35 cellular contexts compared by ENCODE assay signal in genomic region chr3:57402675-57403074, GRCh38.
"Had no signal": no experiment of that assay in that cellular context is flagged by ENCODE, and none has a peak within 500 bp of the region (broad histone marks: within the 10 kb centered on the region; RNA-seq: fewer than 3 reads in every experiment).

No MANE protein-coding gene starts in this region.

- H3K4me3 ChIP-seq: adrenal gland, body of pancreas, colonic mucosa, esophagus squamous epithelium, gastroesophageal sphincter, heart right ventricle had no signal

- DNase-seq: activated B cell treated with CpG ODN at 0.5 μM for 24 hours; activated CD4-positive, alpha-beta memory T cell treated with anti-CD3 and anti-CD28 coated beads for 36 hours; activated CD4-positive, alpha-beta T cell treated with anti-CD3 and anti-CD28 coated beads for 48 hours; activated CD8-positive, alpha-beta memory T cell treated with anti-CD3 and anti-CD28 coated beads, Interleukin-2, amount 10 ng/mL, durations not matched to agents 7 days and 5 days; activated CD8-positive, alpha-beta memory T cell treated with anti-CD3 and anti-CD28 coated beads, Interleukin-2, amount 50 U/mL, for 4 hours; activated CD8-positive, alpha-beta T cell treated with anti-CD3 and anti-CD28 coated beads, Interleukin-2, amount 10 ng/mL, durations not matched to agents 7 days and 5 days; activated effector memory CD4-positive, alpha-beta T cell treated with anti-CD3 and anti-CD28 coated beads, Interleukin-2, amount 50 U/mL, for 16 hours; activated naive CD4-positive, alpha-beta T cell treated with anti-CD3 and anti-CD28 coated beads for 36 hours; activated naive CD8-positive, alpha-beta T cell treated with anti-CD3 and anti-CD28 coated beads for 36 hours; activated naive CD8-positive, alpha-beta T cell treated with anti-CD3 and anti-CD28 coated beads, Interleukin-2, amount 50 U/mL, for 24 hours; activated T-cell treated with anti-CD3 and anti-CD28 coated beads, Interleukin-2, amount 50 U/mL, for 1 hour; activated T-cell treated with anti-CD3 and anti-CD28 coated beads, Interleukin-2, amount 50 U/mL, for 48 hours; adrenal gland; amygdala; aorta; body of pancreas; caudate nucleus; cerebellar nuclear complex; colonic mucosa; effector CD8-positive, alpha-beta T cell; esophagus squamous epithelium; foreskin melanocyte; heart right ventricle; T-helper 17 cell; T1000; WERI-Rb-1 had no signal

- H3K36me3 Mint-ChIP-seq: activated CD4-positive, alpha-beta memory T cell treated with anti-CD3 and anti-CD28 coated beads for 36 hours; activated naive CD8-positive, alpha-beta T cell treated with anti-CD3 and anti-CD28 coated beads for 36 hours had no signal

- H3K9me3 ChIP-seq: adrenal gland, body of pancreas, colonic mucosa, esophagus squamous epithelium, gastroesophageal sphincter had no signal

- FAIRE-seq: endometrium, endothelial cell of umbilical vein had no signal

- H3K4me1 ChIP-seq: adrenal gland, body of pancreas, colonic mucosa had no signal

- H3K4me3 Mint-ChIP-seq: activated B cell treated with CpG ODN at 0.5 μM for 24 hours; activated CD4-positive, alpha-beta memory T cell treated with anti-CD3 and anti-CD28 coated beads for 36 hours; activated CD8-positive, alpha-beta memory T cell treated with anti-CD3 and anti-CD28 coated beads, Interleukin-2, amount 10 ng/mL, durations not matched to agents 7 days and 5 days; activated CD8-positive, alpha-beta T cell treated with anti-CD3 and anti-CD28 coated beads, Interleukin-2, amount 10 ng/mL, durations not matched to agents 7 days and 5 days; activated naive CD4-positive, alpha-beta T cell treated with anti-CD3 and anti-CD28 coated beads for 36 hours; activated naive CD4-positive, alpha-beta T cell treated with anti-CD3 and anti-CD28 coated beads, Interleukin-2, amount 50 U/mL, for 24 hours; activated naive CD8-positive, alpha-beta T cell treated with anti-CD3 and anti-CD28 coated beads for 36 hours; activated naive CD8-positive, alpha-beta T cell treated with anti-CD3 and anti-CD28 coated beads, Interleukin-2, amount 50 U/mL, for 24 hours; activated T-helper 1 cell treated with anti-CD3 and anti-CD28 coated beads, Interleukin-12 subunit alpha, Interleukin-12 subunit beta, Interleukin-2, Interleukin-4 antibody, amounts not matched to agents 30 ng/mL and 10 ng/mL and 1 ng/mL, durations not matched to agents 14 hours and 24 hours and 36 hours; T-helper 17 cell; T-helper 2 cell treated with Interferon-gamma antibody and Interleukin-4, amounts not matched to agents 5 μg/mL and 100 μg/mL, for 36 hours had no signal

- H3K36me3 ChIP-seq: adrenal gland, colonic mucosa, esophagus squamous epithelium, gastroesophageal sphincter, heart right ventricle, WERI-Rb-1 had no signal

- ATAC-seq: activated CD4-positive, CD25-positive, alpha-beta regulatory T cell treated with anti-CD3 and anti-CD28 coated beads, Interleukin-2, amount 50 U/mL, for 24 hours; activated CD8-positive, alpha-beta memory T cell treated with anti-CD3 and anti-CD28 coated beads, Interleukin-2, amount 10 ng/mL, durations not matched to agents 7 days and 5 days; activated CD8-positive, alpha-beta T cell treated with anti-CD3 and anti-CD28 coated beads, Interleukin-2, amount 10 ng/mL, durations not matched to agents 7 days and 5 days; activated naive CD8-positive, alpha-beta T cell treated with anti-CD3 and anti-CD28 coated beads, Interleukin-2, amount 50 U/mL, for 24 hours; body of pancreas; gastroesophageal sphincter; heart right ventricle; T-helper 17 cell had no signal

- H3K9me3 Mint-ChIP-seq: activated CD4-positive, alpha-beta memory T cell treated with anti-CD3 and anti-CD28 coated beads for 36 hours; activated naive CD4-positive, alpha-beta T cell treated with anti-CD3 and anti-CD28 coated beads for 36 hours; activated naive CD8-positive, alpha-beta T cell treated with anti-CD3 and anti-CD28 coated beads for 36 hours; activated naive CD8-positive, alpha-beta T cell treated with anti-CD3 and anti-CD28 coated beads, Interleukin-2, amount 50 U/mL, for 24 hours; activated T-helper 1 cell treated with anti-CD3 and anti-CD28 coated beads, Interleukin-12 subunit alpha, Interleukin-12 subunit beta, Interleukin-2, Interleukin-4 antibody, amounts not matched to agents 30 ng/mL and 10 ng/mL and 1 ng/mL, durations not matched to agents 14 hours and 24 hours and 36 hours; T-helper 2 cell treated with Interferon-gamma antibody and Interleukin-4, amounts not matched to agents 5 μg/mL and 100 μg/mL, for 36 hours had no signal

- H3K27ac Mint-ChIP-seq: activated B cell treated with CpG ODN at 0.5 μM for 24 hours; activated CD4-positive, alpha-beta memory T cell treated with anti-CD3 and anti-CD28 coated beads for 36 hours; activated CD8-positive, alpha-beta memory T cell treated with anti-CD3 and anti-CD28 coated beads, Interleukin-2, amount 10 ng/mL, durations not matched to agents 7 days and 5 days; activated CD8-positive, alpha-beta T cell treated with anti-CD3 and anti-CD28 coated beads, Interleukin-2, amount 10 ng/mL, durations not matched to agents 7 days and 5 days; activated naive CD4-positive, alpha-beta T cell treated with anti-CD3 and anti-CD28 coated beads for 36 hours; activated naive CD4-positive, alpha-beta T cell treated with anti-CD3 and anti-CD28 coated beads, Interleukin-2, amount 50 U/mL, for 24 hours; activated naive CD8-positive, alpha-beta T cell treated with anti-CD3 and anti-CD28 coated beads for 36 hours; activated naive CD8-positive, alpha-beta T cell treated with anti-CD3 and anti-CD28 coated beads, Interleukin-2, amount 50 U/mL, for 24 hours; activated T-helper 1 cell treated with anti-CD3 and anti-CD28 coated beads, Interleukin-12 subunit alpha, Interleukin-12 subunit beta, Interleukin-2, Interleukin-4 antibody, amounts not matched to agents 30 ng/mL and 10 ng/mL and 1 ng/mL, durations not matched to agents 14 hours and 24 hours and 36 hours; activated T-helper 2 cell treated with anti-CD3 and anti-CD28 coated beads, Interferon-gamma antibody, Interleukin-2, Interleukin-4, amounts not matched to agents 10 μg/mL and 5 μg/mL and 100 μg/mL, durations not matched to agents 14 hours and 24 hours and 36 hours; T-helper 17 cell; T-helper 2 cell treated with Interferon-gamma antibody and Interleukin-4, amounts not matched to agents 5 μg/mL and 100 μg/mL, for 36 hours had no signal

- H3K27ac ChIP-seq: adrenal gland, body of pancreas, colonic mucosa, epithelial cell of prostate, esophagus squamous epithelium, gastroesophageal sphincter, heart right ventricle, WERI-Rb-1 had no signal

- H3K27me3 ChIP-seq: adrenal gland, body of pancreas, colonic mucosa, esophagus squamous epithelium had no signal
